13 cellular contexts compared by ENCODE assay signal in the genomic region with DNA sequence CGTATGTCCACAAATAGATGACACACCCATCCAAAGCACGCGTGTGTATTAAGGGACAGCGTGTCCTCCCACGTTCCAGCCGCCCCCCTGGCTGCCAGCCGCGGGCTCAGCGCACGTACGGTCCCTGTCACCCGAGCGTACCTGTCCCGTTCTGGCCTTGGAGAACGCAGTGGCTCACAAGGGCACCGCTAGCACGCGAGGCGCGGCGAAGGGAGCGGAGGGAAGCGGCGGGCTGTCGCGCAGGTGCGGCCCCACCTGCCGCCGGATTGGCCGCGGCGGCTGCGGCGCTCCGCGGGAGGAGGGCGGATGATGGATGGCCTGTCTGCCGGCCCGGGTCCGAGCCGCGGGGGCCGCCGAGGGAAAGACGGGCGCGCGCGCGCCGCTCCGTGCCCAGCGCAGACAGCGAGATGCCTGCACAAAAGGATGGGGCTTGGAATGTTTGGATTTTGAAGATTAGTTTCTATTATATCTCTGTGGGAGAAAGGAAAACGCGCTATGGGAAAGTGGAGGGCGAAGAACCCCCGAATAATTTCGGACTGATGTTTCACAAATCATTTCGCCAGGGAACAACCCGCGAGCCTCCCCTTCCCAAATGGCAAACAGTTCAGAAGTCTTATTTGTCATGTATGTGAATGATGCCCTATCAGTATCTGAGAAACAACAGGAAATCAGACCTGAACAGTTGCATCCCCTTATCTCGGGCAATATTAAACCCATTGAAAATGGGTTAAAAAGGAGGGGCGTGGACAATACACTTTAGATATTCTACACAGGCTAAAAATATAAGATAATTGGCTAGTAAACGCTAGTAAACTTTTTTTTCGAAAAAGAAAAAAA.
A peak's percentile ranks its signal among the peaks of the same experiment; 100 is the strongest.
DNase-seq lines count a peak whose midpoint lies in the region; ATAC-seq and TF ChIP-seq lines count a peak whose summit lies in the region.
"Had no signal": no experiment of that assay in that cellular context is flagged by ENCODE, and none has a peak within 500 bp of the region (broad histone marks: within the 10 kb centered on the region; RNA-seq: fewer than 3 reads in every experiment).

No MANE protein-coding gene starts in this region.

- H3K4me3 ChIP-seq in NT2/D1 (ENCODE audit: insufficient read length, low read depth) (peak overlapping the region; percentile 39), fibroblast of villous mesenchyme (ENCODE audit: low read depth, low read length) (peak overlapping the region; percentile 51)

- H3K4me1 Mint-ChIP-seq in nephron progenitor cell: peaks cover 57% of the 10 kb centered on the region

- H3K4me1 ChIP-seq in NT2/D1 (ENCODE audit: insufficient read depth, insufficient read length): peaks cover 4% of the 10 kb centered on the region

- peak overlapping the region; percentile 83 for H3K4me3 Mint-ChIP-seq in nephron progenitor cell
- H3K4me3 Mint-ChIP-seq: activated T-cell treated with anti-CD3 and anti-CD28 coated beads, Interleukin-2, amount 50 U/mL, for 4 hours had no signal

- peaks cover 32% of the 10 kb centered on the region for H3K27me3 ChIP-seq in NT2/D1 (ENCODE audit: insufficient read depth, insufficient read length)

- H3K27me3 Mint-ChIP-seq in nephron progenitor cell (ENCODE audit: low read depth, poor library complexity): peaks cover 5% of the 10 kb centered on the region

- no peaks in the 10 kb centered on the region for H3K36me3 ChIP-seq in NT2/D1 (ENCODE audit: insufficient read depth, insufficient read length, low read length)
- H3K36me3 ChIP-seq: neutrophil had no signal

- no peak overlapping the region for H3K9ac ChIP-seq in NT2/D1 (ENCODE audit: insufficient read length, low read depth)

- no peaks in the 10 kb centered on the region for H3K9me3 ChIP-seq in NT2/D1 (ENCODE audit: insufficient read depth, low read length)
- H3K9me3 ChIP-seq: neutrophil had no signal

- TF ChIP-seq CTCF in fibroblast of villous mesenchyme (IDR thresholded peaks at IDR 0.05; ENCODE audit: insufficient read depth, low read depth, low read length): no peak
- no peak for TF ChIP-seq CTCF in nephron progenitor cell (IDR thresholded peaks at IDR 0.05)

- ATAC-seq in HG02623 (IDR thresholded peaks at IDR 0.05; ENCODE audit: unreplicated experiment): no peak
- ATAC-seq: HCT116 had no signal

- H3K9me3 Mint-ChIP-seq in nephron progenitor cell: no peaks in the 10 kb centered on the region
- H3K9me3 Mint-ChIP-seq: activated T-cell treated with anti-CD3 and anti-CD28 coated beads, Interleukin-2, amount 50 U/mL, for 4 hours had no signal

- no peaks in the 10 kb centered on the region for H3K36me3 Mint-ChIP-seq in nephron progenitor cell (ENCODE audit: low read depth)

- no peak overlapping the region for H3K27ac Mint-ChIP-seq in nephron progenitor cell

- DNase-seq in AG08396 (ENCODE audit: low spot score): peak; percentile 25
- no peak for DNase-seq in NT2/D1 (ENCODE audit: low read depth, low spot score)
- DNase-seq in fibroblast of villous mesenchyme (ENCODE audit: low read depth): peak; percentile 10
- DNase-seq in nephron progenitor cell: peak; percentile 72
- DNase-seq in HPDE6-E6E7 (ENCODE audit: extremely low spot score): no peak
- DNase-seq in DMS79 (lab: John Stamatoyannopoulos, UW): no peak
- no peak for DNase-seq in mesenteric fat pad (ENCODE audit: low spot score)
- DNase-seq: activated T-cell treated with anti-CD3 and anti-CD28 coated beads, Interleukin-2, amount 50 U/mL, for 4 hours; DND-41; NK-92 treated with Interleukin-12 subunit alpha and Interleukin-12 subunit beta, amount 100 ng/mL, for 24 hours had no signal

Comparison
In these comparisons a context has a peak if more than half of its experiments do, and no peak if none do; other contexts are left out.
1. DNase-seq: peak in AG08396 (single experiment), fibroblast of villous mesenchyme (single experiment) and nephron progenitor cell (single experiment); none in NT2/D1 (single experiment), HPDE6-E6E7 (single experiment), DMS79 (single experiment) and mesenteric fat pad (single experiment).